ENCODE assay signal across 7 cellular contexts in genomic region chr18:1191341-1191740, GRCh38.
"Had no signal": no experiment of that assay in that cellular context is flagged by ENCODE, and none has a peak within 500 bp of the region (broad histone marks: within the 10 kb centered on the region; RNA-seq: fewer than 3 reads in every experiment).

No MANE protein-coding gene starts in this region.

- H3K9ac ChIP-seq: GM23248 had no signal

- H3K4me3 ChIP-seq: GM23248 had no signal

- H2AFZ ChIP-seq: GM23248 had no signal

- DNase-seq: GM23248, GOT3, H9, HCEC 1CT, IMR-90 had no signal

- H3K4me3 Mint-ChIP-seq: H9 had no signal

- H3K4me1 Mint-ChIP-seq: H9 had no signal

- H3K27ac Mint-ChIP-seq: H9 had no signal

- FAIRE-seq: H54, HTR-8/SVneo had no signal

- H3K27ac ChIP-seq: GM23248 had no signal
